12 cellular contexts compared by ENCODE assay signal in genomic region chr14:22483863-22484593, GRCh38.
DNase-seq lines count a peak whose midpoint lies in the region; ATAC-seq, FAIRE-seq and TF ChIP-seq lines count a peak whose summit lies in the region.
"Had no signal": no experiment of that assay in that cellular context is flagged by ENCODE, and none has a peak within 500 bp of the region (broad histone marks: within the 10 kb centered on the region; RNA-seq: fewer than 3 reads in every experiment).

No MANE protein-coding gene starts in this region.

- H3K79me2 ChIP-seq in OCI-LY1 (ENCODE audit: insufficient read depth, low read length) = no peaks in the 10 kb centered on the region

- peaks cover 15% of the 10 kb centered on the region for H3K4me1 Mint-ChIP-seq in T-helper 1 cell treated with Interleukin-12 subunit alpha and Interleukin-12 subunit beta and Interleukin-4 antibody, amounts not matched to agents 30 μg/mL and 1 μg/mL, for 36 hours (ENCODE audit: low read depth)
- peaks cover 5% of the 10 kb centered on the region for H3K4me1 Mint-ChIP-seq in stimulated activated effector memory CD8-positive, alpha-beta T cell treated with anti-CD3 and anti-CD28 coated beads, Interleukin-12 subunit alpha, Interleukin-12 subunit beta, amount 100 ng/mL, for 72 hours

- peak overlapping the region; percentile 76 for H3K4me2 ChIP-seq in OCI-LY1 (ENCODE audit: low read length)

- H3K9ac ChIP-seq in OCI-LY1 (ENCODE audit: low read length) = peak overlapping the region; percentile 75
- H3K9ac ChIP-seq in kidney (ENCODE audit: low read length in 2 of 2) = no peak overlapping the region

- peaks cover 100% of the 10 kb centered on the region for H3K4me1 ChIP-seq in OCI-LY1 (ENCODE audit: insufficient read depth, low read length, severe bottlenecking)
- no peaks in the 10 kb centered on the region for H3K4me1 ChIP-seq in effector memory CD4-positive, alpha-beta T cell (ENCODE audit: control insufficient read depth, insufficient read depth, low read length, poor library complexity, severe bottlenecking)
- peaks cover 3 to 4% of the 10 kb centered on the region in 2 donors for H3K4me1 ChIP-seq in kidney (ENCODE audit: control insufficient read depth in 1 of 2, insufficient read depth in 1 of 2, low read depth in 1 of 2, low read length in 2 of 2)

- TF ChIP-seq CTCF in OCI-LY1 (IDR thresholded peaks at IDR 0.05; ENCODE audit: low read length) (no peak), kidney (IDR thresholded peaks at IDR 0.05; ENCODE audit: borderline replicate concordance, extremely low read depth, insufficient read depth) (no peak)

- ATAC-seq in stimulated activated effector memory CD8-positive, alpha-beta T cell treated with anti-CD3 and anti-CD28 coated beads, Interleukin-12 subunit alpha, Interleukin-12 subunit beta, amount 100 ng/mL, for 72 hours = no peak
- ATAC-seq in GM21381 (IDR thresholded peaks at IDR 0.05; ENCODE audit: unreplicated experiment) = no peak
- no peak for ATAC-seq in GM19023 (IDR thresholded peaks at IDR 0.05; ENCODE audit: unreplicated experiment)
- ATAC-seq: psoas muscle had no signal

- no peak for FAIRE-seq in kidney (lab: Jason Lieb, UNC)
- FAIRE-seq: A204.1 had no signal

- intact Hi-C loops in kidney (cut with DNase I) = no loop called here

- H3K36me3 Mint-ChIP-seq in T-helper 1 cell treated with Interleukin-12 subunit alpha and Interleukin-12 subunit beta and Interleukin-4 antibody, amounts not matched to agents 30 μg/mL and 1 μg/mL, for 36 hours (ENCODE audit: low read depth) = peaks cover 35% of the 10 kb centered on the region
- H3K36me3 Mint-ChIP-seq in stimulated activated effector memory CD8-positive, alpha-beta T cell treated with anti-CD3 and anti-CD28 coated beads, Interleukin-12 subunit alpha, Interleukin-12 subunit beta, amount 100 ng/mL, for 72 hours = peaks cover 62% of the 10 kb centered on the region

- peak overlapping the region; percentile 29 for H3K4me3 ChIP-seq in OCI-LY1 (ENCODE audit: low read depth, low read length, poor library complexity, severe bottlenecking)
- no peak overlapping the region for H3K4me3 ChIP-seq in effector memory CD4-positive, alpha-beta T cell (ENCODE audit: insufficient read depth, low read depth, low read length, poor library complexity, severe bottlenecking)
- H3K4me3 ChIP-seq in kidney (ENCODE audit: low read length in 2 of 2) = no peak overlapping the region
- H3K4me3 ChIP-seq: psoas muscle had no signal

- H2AFZ ChIP-seq in OCI-LY1 (ENCODE audit: low read length) = no peak overlapping the region

- H4K20me1 ChIP-seq in OCI-LY1 (ENCODE audit: insufficient read depth, low read length) = no peaks in the 10 kb centered on the region

- DNase-seq in T-helper 1 cell (no peak), kidney (no peak)
- DNase-seq in effector memory CD4-positive, alpha-beta T cell = no peak
- DNase-seq in stimulated activated effector memory CD8-positive, alpha-beta T cell treated with anti-CD3 and anti-CD28 coated beads, Interleukin-12 subunit alpha, Interleukin-12 subunit beta, amount 100 ng/mL, for 72 hours (ENCODE audit: low spot score in 2 of 2) = no peak
- DNase-seq: erythroblast, psoas muscle, T1000 had no signal

- H3K9me3 ChIP-seq in OCI-LY1 (ENCODE audit: low read length) = no peaks in the 10 kb centered on the region
- H3K9me3 ChIP-seq in effector memory CD4-positive, alpha-beta T cell (ENCODE audit: control insufficient read depth, low read length) = no peaks in the 10 kb centered on the region
- H3K9me3 ChIP-seq in kidney (ENCODE audit: control insufficient read depth in 1 of 2, low read length in 2 of 2) = no peaks in the 10 kb centered on the region
- H3K9me3 ChIP-seq: psoas muscle had no signal

- H3K36me3 ChIP-seq in OCI-LY1 (ENCODE audit: insufficient read depth, low read length) (no peaks in the 10 kb centered on the region), kidney (ENCODE audit: control insufficient read depth in 1 of 2, insufficient read depth in 2 of 2, low read length in 2 of 2) (no peaks in the 10 kb centered on the region)
- no peaks in the 10 kb centered on the region for H3K36me3 ChIP-seq in effector memory CD4-positive, alpha-beta T cell (ENCODE audit: control insufficient read depth, insufficient read depth, low read length)

- peak overlapping the region; percentile 89 for H3K4me3 Mint-ChIP-seq in T-helper 1 cell treated with Interleukin-12 subunit alpha and Interleukin-12 subunit beta and Interleukin-4 antibody, amounts not matched to agents 30 μg/mL and 1 μg/mL, for 36 hours
- peak overlapping the region; percentile 47 for H3K4me3 Mint-ChIP-seq in stimulated activated effector memory CD8-positive, alpha-beta T cell treated with anti-CD3 and anti-CD28 coated beads, Interleukin-12 subunit alpha, Interleukin-12 subunit beta, amount 100 ng/mL, for 72 hours

- no peaks in the 10 kb centered on the region for H3K9me3 Mint-ChIP-seq in T-helper 1 cell treated with Interleukin-12 subunit alpha and Interleukin-12 subunit beta and Interleukin-4 antibody, amounts not matched to agents 30 μg/mL and 1 μg/mL, for 36 hours
- H3K9me3 Mint-ChIP-seq in stimulated activated effector memory CD8-positive, alpha-beta T cell treated with anti-CD3 and anti-CD28 coated beads, Interleukin-12 subunit alpha, Interleukin-12 subunit beta, amount 100 ng/mL, for 72 hours = no peaks in the 10 kb centered on the region

- no peaks in the 10 kb centered on the region for H3K27me3 Mint-ChIP-seq in T-helper 1 cell treated with Interleukin-12 subunit alpha and Interleukin-12 subunit beta and Interleukin-4 antibody, amounts not matched to agents 30 μg/mL and 1 μg/mL, for 36 hours (ENCODE audit: low read depth)

- peaks cover 3% of the 10 kb centered on the region; the same call in 1 of the 2 replicates for H3F3A ChIP-seq in OCI-LY1 (ENCODE audit: insufficient read depth, low read length)

- no peaks in the 10 kb centered on the region for H3K27me3 ChIP-seq in OCI-LY1 (ENCODE audit: insufficient read depth, low read length)
- H3K27me3 ChIP-seq in effector memory CD4-positive, alpha-beta T cell (replicated peaks; ENCODE audit: control insufficient read depth, insufficient read depth, low read length, poor library complexity, severe bottlenecking) = no peaks in the 10 kb centered on the region

- H3K27ac ChIP-seq in OCI-LY1 (ENCODE audit: low read depth, low read length, poor library complexity, severe bottlenecking) (peak overlapping the region; percentile 98), kidney (ENCODE audit: low read depth in 2 of 2, low read length in 2 of 2) (no peak overlapping the region)
- H3K27ac ChIP-seq in effector memory CD4-positive, alpha-beta T cell (ENCODE audit: insufficient read depth, low read length, poor library complexity, severe bottlenecking) = peak overlapping the region; percentile 32
- H3K27ac ChIP-seq: psoas muscle had no signal

- H3K27ac Mint-ChIP-seq in T-helper 1 cell treated with Interleukin-12 subunit alpha and Interleukin-12 subunit beta and Interleukin-4 antibody, amounts not matched to agents 30 μg/mL and 1 μg/mL, for 36 hours = peak overlapping the region; percentile 81
- peak overlapping the region; percentile 48 for H3K27ac Mint-ChIP-seq in stimulated activated effector memory CD8-positive, alpha-beta T cell treated with anti-CD3 and anti-CD28 coated beads, Interleukin-12 subunit alpha, Interleukin-12 subunit beta, amount 100 ng/mL, for 72 hours

- H3K9me2 ChIP-seq in OCI-LY1 (ENCODE audit: low read depth, low read length) = no peaks in the 10 kb centered on the region

Comparison
In these comparisons a context has a peak if more than half of its experiments do, and no peak if none do; other contexts are left out.
1. H3K27ac ChIP-seq: peak in OCI-LY1 (single experiment) and effector memory CD4-positive, alpha-beta T cell (single experiment); none in kidney (0 of 2).